ENCODE assay signal across 8 cellular contexts in the genomic region with DNA sequence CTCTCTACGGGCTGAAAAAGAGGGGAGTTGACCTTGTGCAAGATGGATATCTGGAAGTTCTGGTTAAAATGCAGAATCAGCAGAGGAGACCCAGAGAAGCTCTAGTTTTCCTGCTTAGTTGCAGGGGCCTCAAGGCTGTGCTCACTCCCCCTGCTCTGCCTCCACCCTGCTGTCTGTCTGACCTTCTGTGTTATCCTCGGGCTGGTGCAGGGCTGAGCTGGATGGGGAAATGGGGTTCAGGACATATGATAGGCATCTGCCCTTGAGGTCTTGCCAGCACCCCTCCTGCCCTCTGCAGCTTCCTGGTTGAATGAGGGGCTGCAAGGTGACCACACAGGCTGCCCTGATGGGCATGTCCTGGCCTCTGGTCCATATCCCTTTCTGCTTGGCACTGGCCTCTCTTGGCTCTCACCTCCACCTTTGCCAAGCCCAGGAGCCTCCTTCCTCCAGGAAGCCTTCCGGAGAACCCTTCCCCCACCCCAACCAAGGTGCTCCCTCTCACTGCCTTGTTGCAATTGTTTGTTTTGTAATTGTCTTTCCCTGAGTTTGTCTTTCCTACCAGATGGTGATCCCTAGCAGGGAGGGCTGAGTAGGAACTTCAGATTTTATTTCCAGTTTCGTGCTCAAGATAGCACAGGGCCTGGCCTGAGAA. TPM values are rescaled to one million over a fixed set of nuclear protein-coding genes. Genes with fewer than 3 reads are reported as not detected.
DNase-seq lines count a peak whose midpoint lies in the region; ATAC-seq and TF ChIP-seq lines count a peak whose summit lies in the region.

No MANE protein-coding gene starts in this region.

- no peak for TF ChIP-seq POLR2A in erythroblast (IDR thresholded peaks at IDR 0.05; ENCODE audit: low read length)

- peaks cover 13% of the 10 kb centered on the region for H3K4me1 ChIP-seq in iPS-15b (ENCODE audit: control insufficient read depth, insufficient read depth, low read length)

- H3K27ac Mint-ChIP-seq in activated T-cell treated with anti-CD3 and anti-CD28 coated beads, Interleukin-2, amount 50 U/mL, for 72 hours, result peak overlapping the region; percentile 94

- no peak overlapping the region for H3K9ac ChIP-seq in iPS-15b (ENCODE audit: low read depth, low read length)

- peak overlapping the region; percentile 23 for H3K27ac ChIP-seq in HL-60 (replicated peaks)

- H3K36me3 ChIP-seq in iPS-15b (ENCODE audit: control insufficient read depth, insufficient read depth, low read length), result no peaks in the 10 kb centered on the region

- DNase-seq in HL-60 (ENCODE audit: low read depth in 1 of 2, low spot score in 1 of 2) (no peak), cortex of kidney (lab: John Stamatoyannopoulos, UW) (no peak), DMS153 (lab: John Stamatoyannopoulos, UW) (no peak), erythroblast (lab: John Stamatoyannopoulos, UW) (no peak)
- DNase-seq in activated T-cell treated with anti-CD3 and anti-CD28 coated beads, Interleukin-2, amount 50 U/mL, for 72 hours, result no peak
- peak; percentile 16 for DNase-seq in stimulated activated naive CD8-positive, alpha-beta T cell treated with anti-CD3 and anti-CD28 coated beads, Interleukin-15, Interleukin-2, amounts not matched to agents 100 U/mL and 50 U/mL, for 24 hours

- H3K4me1 Mint-ChIP-seq in activated T-cell treated with anti-CD3 and anti-CD28 coated beads, Interleukin-2, amount 50 U/mL, for 72 hours (ENCODE audit: low read depth), result peaks cover 64% of the 10 kb centered on the region

- H3K4me3 ChIP-seq in HL-60 (replicated peaks; ENCODE audit: insufficient read depth, low read length) (peak overlapping the region; percentile 58), iPS-15b (ENCODE audit: low read depth, low read length) (peak overlapping the region; percentile 56)

- peak overlapping the region; percentile 91 to 92 for H3K4me3 Mint-ChIP-seq in activated T-cell treated with anti-CD3 and anti-CD28 coated beads, Interleukin-2, amount 50 U/mL, for 72 hours

- no peaks in the 10 kb centered on the region for H3K27me3 Mint-ChIP-seq in activated T-cell treated with anti-CD3 and anti-CD28 coated beads, Interleukin-2, amount 50 U/mL, for 72 hours (ENCODE audit: low read depth)

- TF ChIP-seq CTCF in HL-60 (IDR thresholded peaks at IDR 0.05; ENCODE audit: insufficient read depth, low read length), result no peak

- no peaks in the 10 kb centered on the region for H3K9me3 ChIP-seq in iPS-15b (ENCODE audit: control insufficient read depth, insufficient read depth, low read length)

- H3K36me3 Mint-ChIP-seq in activated T-cell treated with anti-CD3 and anti-CD28 coated beads, Interleukin-2, amount 50 U/mL, for 72 hours (ENCODE audit: insufficient read depth in 2 of 2), result peaks cover 1 to 10% of the 10 kb centered on the region in 2 donors

- H3K9me3 Mint-ChIP-seq in activated T-cell treated with anti-CD3 and anti-CD28 coated beads, Interleukin-2, amount 50 U/mL, for 72 hours, result peaks cover 0 to 1% of the 10 kb centered on the region in 2 donors

- no peaks in the 10 kb centered on the region for H3K27me3 ChIP-seq in HL-60 (ENCODE audit: insufficient read depth, poor library complexity, severe bottlenecking)
- peaks cover 11% of the 10 kb centered on the region for H3K27me3 ChIP-seq in iPS-15b (ENCODE audit: control insufficient read depth, insufficient read depth, low read length)

- ATAC-seq in activated T-cell treated with anti-CD3 and anti-CD28 coated beads, Interleukin-2, amount 50 U/mL, for 72 hours (replicated peaks in 1 of 2), result no peak
- no peak for ATAC-seq in stimulated activated naive CD8-positive, alpha-beta T cell treated with anti-CD3 and anti-CD28 coated beads, Interleukin-15, Interleukin-2, amounts not matched to agents 100 U/mL and 50 U/mL, for 24 hours
- ATAC-seq in HG02642 (IDR thresholded peaks at IDR 0.05; ENCODE audit: poor library complexity, unreplicated experiment), result no peak

RNA-seq across cellular contexts. Expression of a gene that starts 1.3 kb away (rescaled TPM):
- 10 to 100 TPM; 36.0 to 39.2 TPM for total RNA-seq in activated T-cell treated with anti-CD3 and anti-CD28 coated beads, Interleukin-2, amount 50 U/mL, for 72 hours

RNA-seq across cellular contexts. Expression of a gene that starts 24.8 kb away (rescaled TPM):
- 10 to 100 TPM; 37.3 to 39.4 TPM for total RNA-seq in activated T-cell treated with anti-CD3 and anti-CD28 coated beads, Interleukin-2, amount 50 U/mL, for 72 hours

RNA-seq across cellular contexts. Expression of a gene that starts 45.2 kb away (rescaled TPM):
- not detected for total RNA-seq in activated T-cell treated with anti-CD3 and anti-CD28 coated beads, Interleukin-2, amount 50 U/mL, for 72 hours
